In genomic region chr7:140885735-140886334, GRCh38 we compare ENCODE assay signal across 18 cellular contexts. TPM values are rescaled to one million over a fixed set of nuclear protein-coding genes. Genes with fewer than 3 reads are reported as not detected.
DNase-seq lines count a peak whose midpoint lies in the region; ATAC-seq and TF ChIP-seq lines count a peak whose summit lies in the region.
"Had no signal": no experiment of that assay in that cellular context is flagged by ENCODE, and none has a peak within 500 bp of the region (broad histone marks: within the 10 kb centered on the region; RNA-seq: fewer than 3 reads in every experiment).

No MANE protein-coding gene starts in this region.

- no peak overlapping the region for H3K4me3 Mint-ChIP-seq in CD14-positive monocyte
- no peak overlapping the region for H3K4me3 Mint-ChIP-seq in CD8-positive, alpha-beta T cell
- H3K4me3 Mint-ChIP-seq in T-cell: no peak overlapping the region
- peak overlapping the region in 3 of 10 donors; percentile 2 to 21 (median 5) for H3K4me3 Mint-ChIP-seq in naive thymus-derived CD4-positive, alpha-beta T cell
- H3K4me3 Mint-ChIP-seq: H9 had no signal

- peaks cover 14% of the 10 kb centered on the region for H4K20me1 ChIP-seq in OCI-LY7 (ENCODE audit: insufficient read depth, low read length)

- no peaks in the 10 kb centered on the region for H3K9me3 ChIP-seq in CD8-positive, alpha-beta T cell (ENCODE audit: low read length)
- H3K9me3 ChIP-seq in naive thymus-derived CD4-positive, alpha-beta T cell (ENCODE audit: control insufficient read depth in 2 of 3, low read length in 3 of 3): no peaks in the 10 kb centered on the region
- H3K9me3 ChIP-seq in WERI-Rb-1 (ENCODE audit: severe bottlenecking) (no peaks in the 10 kb centered on the region), OCI-LY7 (ENCODE audit: low read length) (0 out of 2 replicates have a peak, but pooled peaks cover 5% of the 10 kb centered on the region)
- H3K9me3 ChIP-seq: BE2C had no signal

- no peaks in the 10 kb centered on the region for H3K36me3 ChIP-seq in CD8-positive, alpha-beta T cell (ENCODE audit: insufficient read depth, low read length)
- H3K36me3 ChIP-seq in naive thymus-derived CD4-positive, alpha-beta T cell (ENCODE audit: control insufficient read depth in 2 of 3, insufficient read depth in 3 of 3, low read length in 3 of 3): no peaks in the 10 kb centered on the region
- H3K36me3 ChIP-seq in WERI-Rb-1 (no peaks in the 10 kb centered on the region), OCI-LY7 (ENCODE audit: insufficient read depth, low read length) (no peaks in the 10 kb centered on the region)
- H3K36me3 ChIP-seq: BE2C had no signal

- intact Hi-C loops in CD14-positive monocyte (cut with micrococcal nuclease): no loop called here
- intact Hi-C loops in CD8-positive, alpha-beta T cell (cut with DNase I, micrococcal nuclease): loop anchor here in 1 of 2 experiments (10.0 kb wide), 1 partner anchor 51 kb away; no protein-coding TSS in a partner anchor
- intact Hi-C loops in naive thymus-derived CD4-positive, alpha-beta T cell (cut with micrococcal nuclease): loop anchor here in 1 of 2 donors (2.0 kb wide), 1 partner anchor 17 kb away; no protein-coding TSS in a partner anchor
- intact Hi-C loops in OCI-LY7 (cut with micrococcal nuclease; ENCODE audit: unreplicated experiment): no loop called here

- CTCF ChIA-PET in CD8-positive, alpha-beta T cell (lab: Charles Lee): no interaction called here
- CTCF ChIA-PET in T-cell (lab: Charles Lee): interaction anchor here in 1 of 2 donors (0.6 kb wide), 1 partner anchor 69 kb away, joined by 3 read pairs; no protein-coding TSS in a partner anchor
- CTCF ChIA-PET in naive thymus-derived CD4-positive, alpha-beta T cell (lab: Charles Lee): no interaction called here
- CTCF ChIA-PET in OCI-LY7 (lab: Charles Lee; ENCODE audit: unreplicated experiment): no interaction called here

- no peak overlapping the region for H3K4me3 ChIP-seq in CD8-positive, alpha-beta T cell (ENCODE audit: low read depth, low read length)
- H3K4me3 ChIP-seq in naive thymus-derived CD4-positive, alpha-beta T cell (ENCODE audit: low read length): no peak overlapping the region
- no peak overlapping the region for H3K4me3 ChIP-seq in WERI-Rb-1 (ENCODE audit: low read depth, low read length)
- no peak overlapping the region for H3K4me3 ChIP-seq in OCI-LY7 (ENCODE audit: low read depth, low read length, poor library complexity, severe bottlenecking)
- H3K4me3 ChIP-seq: K562 had no signal

- H3K36me3 Mint-ChIP-seq in CD14-positive monocyte: no peaks in the 10 kb centered on the region
- no peaks in the 10 kb centered on the region for H3K36me3 Mint-ChIP-seq in CD8-positive, alpha-beta T cell
- no peaks in the 10 kb centered on the region for H3K36me3 Mint-ChIP-seq in T-cell
- H3K36me3 Mint-ChIP-seq in naive thymus-derived CD4-positive, alpha-beta T cell: peaks cover 0 to 6% (median 0%) of the 10 kb centered on the region in 5 donors

- H3K4me2 ChIP-seq in OCI-LY7 (ENCODE audit: low read length): no peak overlapping the region

- no peak for ATAC-seq in CD8-positive, alpha-beta T cell
- ATAC-seq in T-cell (replicated peaks in 1 of 4): peak in 1 of 4 experiments; percentile 17
- peak; percentile 8 for ATAC-seq in naive thymus-derived CD4-positive, alpha-beta T cell
- ATAC-seq: K562, Panc1, Right ventricle myocardium inferior, SK-N-SH treated with all-trans-retinoic acid at 6 μM for 48 hours had no signal

- no TSS peak for BruUV-seq in OCI-LY7 (replicated peaks; lab: Mats Ljungman, UMichigan)

- no peak overlapping the region for H3K27ac ChIP-seq in CD8-positive, alpha-beta T cell (ENCODE audit: low read depth, low read length)
- no peak overlapping the region for H3K27ac ChIP-seq in naive thymus-derived CD4-positive, alpha-beta T cell (ENCODE audit: low read depth, low read length)
- H3K27ac ChIP-seq in WERI-Rb-1 (no peak overlapping the region), OCI-LY7 (ENCODE audit: low read depth, low read length, poor library complexity, severe bottlenecking) (no peak overlapping the region)

- no peaks in the 10 kb centered on the region for H3K9me2 ChIP-seq in OCI-LY7 (ENCODE audit: insufficient read depth, low read length)

- no peak overlapping the region for H2AFZ ChIP-seq in OCI-LY7 (ENCODE audit: low read length)

- no peaks in the 10 kb centered on the region for H3K27me3 ChIP-seq in CD8-positive, alpha-beta T cell (ENCODE audit: insufficient read depth, low read length)
- no peaks in the 10 kb centered on the region for H3K27me3 ChIP-seq in naive thymus-derived CD4-positive, alpha-beta T cell (ENCODE audit: control insufficient read depth in 2 of 2, insufficient read depth in 2 of 2, low read length in 2 of 2)
- H3K27me3 ChIP-seq in WERI-Rb-1 (ENCODE audit: insufficient read depth, low read depth, severe bottlenecking): no peaks in the 10 kb centered on the region
- H3K27me3 ChIP-seq: BE2C had no signal

- no peaks in the 10 kb centered on the region for H3K9me3 Mint-ChIP-seq in CD14-positive monocyte
- no peaks in the 10 kb centered on the region for H3K9me3 Mint-ChIP-seq in CD8-positive, alpha-beta T cell
- H3K9me3 Mint-ChIP-seq in T-cell: no peaks in the 10 kb centered on the region
- H3K9me3 Mint-ChIP-seq in naive thymus-derived CD4-positive, alpha-beta T cell: no peaks in the 10 kb centered on the region
- H3K9me3 Mint-ChIP-seq: H9 had no signal

- H3K4me1 ChIP-seq in CD8-positive, alpha-beta T cell (ENCODE audit: insufficient read depth, low read length): peaks cover 20% of the 10 kb centered on the region
- peaks cover 3 to 4% of the 10 kb centered on the region in 2 donors for H3K4me1 ChIP-seq in naive thymus-derived CD4-positive, alpha-beta T cell (ENCODE audit: control insufficient read depth in 2 of 2, insufficient read depth in 2 of 2, low read length in 2 of 2)
- H3K4me1 ChIP-seq in OCI-LY7 (ENCODE audit: insufficient read depth, low read length, poor library complexity, severe bottlenecking): peaks cover 17% of the 10 kb centered on the region
- H3K4me1 ChIP-seq: BE2C had no signal

- DNase-seq in CD14-positive monocyte (ENCODE audit: low spot score): no peak
- no peak for DNase-seq in CD8-positive, alpha-beta T cell
- DNase-seq in T-cell: no peak
- DNase-seq in naive thymus-derived CD4-positive, alpha-beta T cell: no peak
- no peak for DNase-seq in WERI-Rb-1
- DNase-seq in OCI-LY7 (ENCODE audit: low spot score): no peak
- no peak for DNase-seq in DMS53 treated with DMSO at 0.1 percent for 48 hours (lab: John Stamatoyannopoulos, UW; ENCODE audit: unreplicated experiment)
- no peak for DNase-seq in NCI-H1694 (lab: John Stamatoyannopoulos, UW)
- DNase-seq: BE2C, DMS 273 treated with DMSO at 0.1 percent for 48 hours, H9, NCI-H1436 treated with DMSO at 0.1 percent for 48 hours, NCI-H446 treated with DMSO at 0.1 percent for 48 hours, NCI-H748 treated with DMSO at 0.1 percent for 48 hours had no signal

- POLR2A ChIA-PET in CD8-positive, alpha-beta T cell (lab: Charles Lee): no interaction called here
- POLR2A ChIA-PET in T-cell (lab: Charles Lee) (no interaction called here), OCI-LY7 (lab: Charles Lee) (no interaction called here)
- POLR2A ChIA-PET in naive thymus-derived CD4-positive, alpha-beta T cell (lab: Charles Lee): no interaction called here

- peaks cover 29% of the 10 kb centered on the region for H3K4me1 Mint-ChIP-seq in CD14-positive monocyte
- H3K4me1 Mint-ChIP-seq in CD8-positive, alpha-beta T cell (ENCODE audit: low read depth): peaks cover 61% of the 10 kb centered on the region
- H3K4me1 Mint-ChIP-seq in T-cell: peaks cover 58 to 69% (median 65%) of the 10 kb centered on the region in 3 donors
- peaks cover 10 to 80% (median 68%) of the 10 kb centered on the region in 7 donors for H3K4me1 Mint-ChIP-seq in naive thymus-derived CD4-positive, alpha-beta T cell

- H3K27me3 Mint-ChIP-seq in CD14-positive monocyte (ENCODE audit: low read depth in 3 of 3) (no peaks in the 10 kb centered on the region), T-cell (no peaks in the 10 kb centered on the region)
- H3K27me3 Mint-ChIP-seq in CD8-positive, alpha-beta T cell (ENCODE audit: low read depth): no peaks in the 10 kb centered on the region
- H3K27me3 Mint-ChIP-seq in naive thymus-derived CD4-positive, alpha-beta T cell: no peaks in the 10 kb centered on the region

- H3K27ac Mint-ChIP-seq in CD14-positive monocyte (peak overlapping the region in 4 of 7 donors; percentile 8 to 18 (median 11)), T-cell (peak overlapping the region; percentile 1 to 12)
- H3K27ac Mint-ChIP-seq in CD8-positive, alpha-beta T cell: peak overlapping the region; percentile 2
- H3K27ac Mint-ChIP-seq in naive thymus-derived CD4-positive, alpha-beta T cell: peak overlapping the region in 3 of 9 donors; percentile 2 to 11 (median 2)

- peaks cover 73% of the 10 kb centered on the region for H3K79me2 ChIP-seq in OCI-LY7 (ENCODE audit: insufficient read depth, low read depth, low read length)

- TF ChIP-seq CTCF in CD14-positive monocyte (IDR thresholded peaks at IDR 0.05) (no peak), WERI-Rb-1 (IDR thresholded peaks at IDR 0.05; ENCODE audit: low read depth, low read length) (no peak), OCI-LY7 (conservative IDR thresholded peaks at IDR 0.05; ENCODE audit: low read length) (no peak)
- TF ChIP-seq CTCF in CD8-positive, alpha-beta T cell (IDR thresholded peaks at IDR 0.05): no peak

RNA-seq across cellular contexts. Expression of gene BRAF, which starts 38.9 kb away (rescaled TPM):
- polyA plus RNA-seq in CD14-positive monocyte: 1 to 10 TPM; 3.8 to 5.6 TPM
- total RNA-seq in CD8-positive, alpha-beta T cell: 10 to 100 TPM; 64.7 to 76.0 TPM
- total RNA-seq in T-cell (10 to 100 TPM; 39.3 to 65.1 (median 42.2) TPM), OCI-LY7 (2022) (41.6 and 51.8 TPM in 2 replicates)
- total RNA-seq in naive thymus-derived CD4-positive, alpha-beta T cell: 10 to 100 TPM; 25.8 to 58.7 (median 49.7) TPM
- 10 to 100 TPM; 11.2 to 13.9 TPM for polyA plus RNA-seq in naive thymus-derived CD4-positive, alpha-beta T cell
- total RNA-seq in OCI-LY7 (2014; rRNA removed; shearing (Covaris generic)): 14.9 and 17.1 TPM in 2 replicates
